ENCODE assay signal across 1 cellular context in genomic region chr7:100897772-100898454, GRCh38.
TF ChIP-seq lines count a peak whose summit lies in the region.

No MANE protein-coding gene starts in this region.

TF ChIP-seq in GM23338, 12 proteins besides CTCF, POLR2A, EP300 and RAD21 (continued from another document):
- TF ChIP-seq, protein P1, sequence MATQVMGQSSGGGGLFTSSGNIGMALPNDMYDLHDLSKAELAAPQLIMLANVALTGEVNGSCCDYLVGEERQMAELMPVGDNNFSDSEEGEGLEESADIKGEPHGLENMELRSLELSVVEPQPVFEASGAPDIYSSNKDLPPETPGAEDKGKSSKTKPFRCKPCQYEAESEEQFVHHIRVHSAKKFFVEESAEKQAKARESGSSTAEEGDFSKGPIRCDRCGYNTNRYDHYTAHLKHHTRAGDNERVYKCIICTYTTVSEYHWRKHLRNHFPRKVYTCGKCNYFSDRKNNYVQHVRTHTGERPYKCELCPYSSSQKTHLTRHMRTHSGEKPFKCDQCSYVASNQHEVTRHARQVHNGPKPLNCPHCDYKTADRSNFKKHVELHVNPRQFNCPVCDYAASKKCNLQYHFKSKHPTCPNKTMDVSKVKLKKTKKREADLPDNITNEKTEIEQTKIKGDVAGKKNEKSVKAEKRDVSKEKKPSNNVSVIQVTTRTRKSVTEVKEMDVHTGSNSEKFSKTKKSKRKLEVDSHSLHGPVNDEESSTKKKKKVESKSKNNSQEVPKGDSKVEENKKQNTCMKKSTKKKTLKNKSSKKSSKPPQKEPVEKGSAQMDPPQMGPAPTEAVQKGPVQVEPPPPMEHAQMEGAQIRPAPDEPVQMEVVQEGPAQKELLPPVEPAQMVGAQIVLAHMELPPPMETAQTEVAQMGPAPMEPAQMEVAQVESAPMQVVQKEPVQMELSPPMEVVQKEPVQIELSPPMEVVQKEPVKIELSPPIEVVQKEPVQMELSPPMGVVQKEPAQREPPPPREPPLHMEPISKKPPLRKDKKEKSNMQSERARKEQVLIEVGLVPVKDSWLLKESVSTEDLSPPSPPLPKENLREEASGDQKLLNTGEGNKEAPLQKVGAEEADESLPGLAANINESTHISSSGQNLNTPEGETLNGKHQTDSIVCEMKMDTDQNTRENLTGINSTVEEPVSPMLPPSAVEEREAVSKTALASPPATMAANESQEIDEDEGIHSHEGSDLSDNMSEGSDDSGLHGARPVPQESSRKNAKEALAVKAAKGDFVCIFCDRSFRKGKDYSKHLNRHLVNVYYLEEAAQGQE (IDR thresholded peaks at IDR 0.05; ENCODE audit: unreplicated experiment), result no peak
- TF ChIP-seq NANOG (IDR thresholded peaks at IDR 0.05; ENCODE audit: borderline replicate concordance) (no peak), ETS1 (IDR thresholded peaks at IDR 0.05) (no peak), CREB1 (CRISPR knock-in tag; IDR thresholded peaks at IDR 0.05; ENCODE audit: low read depth) (no peak)
- TF ChIP-seq, protein P2, sequence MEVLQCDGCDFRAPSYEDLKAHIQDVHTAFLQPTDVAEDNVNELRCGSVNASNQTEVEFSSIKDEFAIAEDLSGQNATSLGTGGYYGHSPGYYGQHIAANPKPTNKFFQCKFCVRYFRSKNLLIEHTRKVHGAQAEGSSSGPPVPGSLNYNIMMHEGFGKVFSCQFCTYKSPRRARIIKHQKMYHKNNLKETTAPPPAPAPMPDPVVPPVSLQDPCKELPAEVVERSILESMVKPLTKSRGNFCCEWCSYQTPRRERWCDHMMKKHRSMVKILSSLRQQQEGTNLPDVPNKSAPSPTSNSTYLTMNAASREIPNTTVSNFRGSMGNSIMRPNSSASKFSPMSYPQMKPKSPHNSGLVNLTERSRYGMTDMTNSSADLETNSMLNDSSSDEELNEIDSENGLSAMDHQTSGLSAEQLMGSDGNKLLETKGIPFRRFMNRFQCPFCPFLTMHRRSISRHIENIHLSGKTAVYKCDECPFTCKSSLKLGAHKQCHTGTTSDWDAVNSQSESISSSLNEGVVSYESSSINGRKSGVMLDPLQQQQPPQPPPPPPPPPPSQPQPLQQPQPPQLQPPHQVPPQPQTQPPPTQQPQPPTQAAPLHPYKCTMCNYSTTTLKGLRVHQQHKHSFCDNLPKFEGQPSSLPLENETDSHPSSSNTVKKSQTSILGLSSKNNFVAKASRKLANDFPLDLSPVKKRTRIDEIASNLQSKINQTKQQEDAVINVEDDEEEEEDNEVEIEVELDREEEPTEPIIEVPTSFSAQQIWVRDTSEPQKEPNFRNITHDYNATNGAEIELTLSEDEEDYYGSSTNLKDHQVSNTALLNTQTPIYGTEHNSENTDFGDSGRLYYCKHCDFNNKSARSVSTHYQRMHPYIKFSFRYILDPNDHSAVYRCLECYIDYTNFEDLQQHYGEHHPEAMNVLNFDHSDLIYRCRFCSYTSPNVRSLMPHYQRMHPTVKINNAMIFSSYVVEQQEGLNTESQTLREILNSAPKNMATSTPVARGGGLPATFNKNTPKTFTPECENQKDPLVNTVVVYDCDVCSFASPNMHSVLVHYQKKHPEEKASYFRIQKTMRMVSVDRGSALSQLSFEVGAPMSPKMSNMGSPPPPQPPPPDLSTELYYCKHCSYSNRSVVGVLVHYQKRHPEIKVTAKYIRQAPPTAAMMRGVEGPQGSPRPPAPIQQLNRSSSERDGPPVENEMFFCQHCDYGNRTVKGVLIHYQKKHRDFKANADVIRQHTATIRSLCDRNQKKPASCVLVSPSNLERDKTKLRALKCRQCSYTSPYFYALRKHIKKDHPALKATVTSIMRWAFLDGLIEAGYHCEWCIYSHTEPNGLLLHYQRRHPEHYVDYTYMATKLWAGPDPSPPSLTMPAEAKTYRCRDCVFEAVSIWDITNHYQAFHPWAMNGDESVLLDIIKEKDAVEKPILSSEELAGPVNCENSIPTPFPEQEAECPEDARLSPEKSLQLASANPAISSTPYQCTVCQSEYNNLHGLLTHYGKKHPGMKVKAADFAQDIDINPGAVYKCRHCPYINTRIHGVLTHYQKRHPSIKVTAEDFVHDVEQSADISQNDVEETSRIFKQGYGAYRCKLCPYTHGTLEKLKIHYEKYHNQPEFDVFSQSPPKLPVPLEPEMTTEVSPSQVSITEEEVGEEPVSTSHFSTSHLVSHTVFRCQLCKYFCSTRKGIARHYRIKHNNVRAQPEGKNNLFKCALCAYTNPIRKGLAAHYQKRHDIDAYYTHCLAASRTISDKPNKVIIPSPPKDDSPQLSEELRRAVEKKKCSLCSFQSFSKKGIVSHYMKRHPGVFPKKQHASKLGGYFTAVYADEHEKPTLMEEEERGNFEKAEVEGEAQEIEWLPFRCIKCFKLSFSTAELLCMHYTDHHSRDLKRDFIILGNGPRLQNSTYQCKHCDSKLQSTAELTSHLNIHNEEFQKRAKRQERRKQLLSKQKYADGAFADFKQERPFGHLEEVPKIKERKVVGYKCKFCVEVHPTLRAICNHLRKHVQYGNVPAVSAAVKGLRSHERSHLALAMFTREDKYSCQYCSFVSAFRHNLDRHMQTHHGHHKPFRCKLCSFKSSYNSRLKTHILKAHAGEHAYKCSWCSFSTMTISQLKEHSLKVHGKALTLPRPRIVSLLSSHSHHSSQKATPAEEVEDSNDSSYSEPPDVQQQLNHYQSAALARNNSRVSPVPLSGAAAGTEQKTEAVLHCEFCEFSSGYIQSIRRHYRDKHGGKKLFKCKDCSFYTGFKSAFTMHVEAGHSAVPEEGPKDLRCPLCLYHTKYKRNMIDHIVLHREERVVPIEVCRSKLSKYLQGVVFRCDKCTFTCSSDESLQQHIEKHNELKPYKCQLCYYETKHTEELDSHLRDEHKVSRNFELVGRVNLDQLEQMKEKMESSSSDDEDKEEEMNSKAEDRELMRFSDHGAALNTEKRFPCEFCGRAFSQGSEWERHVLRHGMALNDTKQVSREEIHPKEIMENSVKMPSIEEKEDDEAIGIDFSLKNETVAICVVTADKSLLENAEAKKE (CRISPR knock-in tag; IDR thresholded peaks at IDR 0.05), result no peak
